21 cellular contexts compared by ENCODE assay signal in genomic region chr20:64024141-64024990, GRCh38. TPM values are rescaled to one million over a fixed set of nuclear protein-coding genes. Genes with fewer than 3 reads are reported as not detected.
DNase-seq lines count a peak whose midpoint lies in the region; ATAC-seq and TF ChIP-seq lines count a peak whose summit lies in the region.
"Had no signal": no experiment of that assay in that cellular context is flagged by ENCODE, and none has a peak within 500 bp of the region (broad histone marks: within the 10 kb centered on the region; RNA-seq: fewer than 3 reads in every experiment).

No MANE protein-coding gene starts in this region.

- DNase-seq in Right ventricle myocardium inferior (ENCODE audit: missing footprints), result peak; percentile 45
- DNase-seq in right cardiac atrium, result no peak
- peak; percentile 36 for DNase-seq in endodermal cell
- peak in 2 of 3 donors; percentile 55 to 60 for DNase-seq in mucosa of descending colon
- no peak for DNase-seq in NCI-H2171 (lab: John Stamatoyannopoulos, UW)
- DNase-seq in T1000 (lab: John Stamatoyannopoulos, UW), result no peak
- no peak for DNase-seq in activated CD8-positive, alpha-beta memory T cell treated with anti-CD3 and anti-CD28 coated beads, Interleukin-2, amount 50 U/mL, for 48 hours
- DNase-seq in erythroblast (lab: John Stamatoyannopoulos, UW), result no peak
- DNase-seq: 8988T, COR-L47, GM23248, MG63, NCI-H1105, NCI-H187, NCI-H446 treated with DMSO at 0.1 percent for 48 hours, NCI-H82, SHP77 had no signal

- H3K4me3 Mint-ChIP-seq in endodermal cell, result no peak overlapping the region

- no peaks in the 10 kb centered on the region for H3K9me3 ChIP-seq in right cardiac atrium (ENCODE audit: control insufficient read depth, low read length)
- no peaks in the 10 kb centered on the region for H3K9me3 ChIP-seq in endodermal cell (ENCODE audit: control insufficient read depth, low read length)
- H3K9me3 ChIP-seq in mucosa of descending colon, result no peaks in the 10 kb centered on the region
- H3K9me3 ChIP-seq: MG63 had no signal

- H3K4me1 ChIP-seq in right cardiac atrium (ENCODE audit: control insufficient read depth, insufficient read depth, low read length) (no peaks in the 10 kb centered on the region), endodermal cell (ENCODE audit: control insufficient read depth, insufficient read depth, low read length) (no peaks in the 10 kb centered on the region), mucosa of descending colon (ENCODE audit: low read depth) (peaks cover 20% of the 10 kb centered on the region)

- TF ChIP-seq POLR2A in erythroblast (IDR thresholded peaks at IDR 0.05; ENCODE audit: low read length), result no peak

- H3K27ac ChIP-seq in right cardiac atrium (ENCODE audit: low read length) (no peak overlapping the region), endodermal cell (ENCODE audit: low read depth, low read length) (no peak overlapping the region)
- H3K27ac ChIP-seq: C4-2B, GM23248, KMS-11 had no signal

- no peak for TF ChIP-seq CTCF in endodermal cell (conservative IDR thresholded peaks at IDR 0.05)
- TF ChIP-seq CTCF in mucosa of descending colon (IDR thresholded peaks at IDR 0.05), result no peak

- no peak overlapping the region for H3K4me3 ChIP-seq in right cardiac atrium (ENCODE audit: low read length)
- no peak overlapping the region for H3K4me3 ChIP-seq in endodermal cell (ENCODE audit: low read length)
- no peak overlapping the region for H3K4me3 ChIP-seq in mucosa of descending colon
- H3K4me3 ChIP-seq: GM23248, MG63 had no signal

- 91% methylated on average over 17 of the region's 17 CpGs for WGBS in right cardiac atrium
- WGBS in endodermal cell (ENCODE audit: insufficient coverage in 1 of 2, insufficient read length in 1 of 2), 2 experiments, result 94 to 100% methylated on average over 5 to 17 of the region's 17 CpGs

- no peaks in the 10 kb centered on the region for H3K27me3 ChIP-seq in right cardiac atrium (ENCODE audit: control insufficient read depth, insufficient read depth)
- no peaks in the 10 kb centered on the region for H3K27me3 ChIP-seq in endodermal cell (ENCODE audit: control insufficient read depth, insufficient read depth, low read length, poor library complexity, severe bottlenecking)
- H3K27me3 ChIP-seq: MG63 had no signal

- peaks cover 75% of the 10 kb centered on the region for H3K36me3 Mint-ChIP-seq in endodermal cell (ENCODE audit: low read depth)

- no peaks in the 10 kb centered on the region for H3K4me1 Mint-ChIP-seq in endodermal cell

- no peak for ATAC-seq in Right ventricle myocardium inferior
- ATAC-seq in right cardiac atrium, result no peak
- ATAC-seq in mucosa of descending colon, result peak; percentile 95
- ATAC-seq: HCT116, Panc1 had no signal

- no peak overlapping the region for H3K9ac ChIP-seq in endodermal cell (ENCODE audit: extremely low read depth, low read length, poor library complexity, severe bottlenecking)
- H3K9ac ChIP-seq: GM23248, KMS-11 had no signal

- intact Hi-C loops in Right ventricle myocardium inferior (cut with DNase I), result no loop called here
- intact Hi-C loops in right cardiac atrium (cut with DNase I), result loop anchor here in 1 of 4 donors (1.0 kb wide), 1 partner anchor 14 kb away; no protein-coding TSS in a partner anchor
- intact Hi-C loops in mucosa of descending colon (cut with DNase I, micrococcal nuclease), result no loop called here

- no peaks in the 10 kb centered on the region for H3K9me3 Mint-ChIP-seq in endodermal cell

- H3K27me3 Mint-ChIP-seq in endodermal cell (ENCODE audit: insufficient read depth), result no peaks in the 10 kb centered on the region

- H3K36me3 ChIP-seq in endodermal cell (ENCODE audit: control insufficient read depth, insufficient read depth, low read length) (peaks cover 69% of the 10 kb centered on the region), mucosa of descending colon (ENCODE audit: low read depth) (peaks cover 4% of the 10 kb centered on the region)

- H3K27ac Mint-ChIP-seq in endodermal cell, result no peak overlapping the region

RNA-seq across cellular contexts. Expression of gene C20orf204, which starts 11.6 kb away (rescaled TPM):
- total RNA-seq in Right ventricle myocardium inferior (0.30 TPM), right cardiac atrium (under 1 TPM; 0.21 to 0.82 (median 0.49) TPM), endodermal cell (1 to 10 TPM; 4.0 to 4.1 TPM), mucosa of descending colon (1 to 10 TPM; 1.0 to 1.8 (median 1.7) TPM)
- polyA plus RNA-seq in right cardiac atrium, result 0.36 TPM
- polyA plus RNA-seq in endodermal cell (2013, experiment 1 of 2), result 0.78 TPM
- polyA plus RNA-seq in endodermal cell (2013, experiment 2 of 2), result 0.75 TPM

RNA-seq across cellular contexts. Expression of gene SOX18, which starts 25.1 kb away (rescaled TPM):
- total RNA-seq in Right ventricle myocardium inferior, result 38.4 TPM
- total RNA-seq in right cardiac atrium, result 10 to 100 TPM; 28.7 to 42.1 (median 41.1) TPM
- polyA plus RNA-seq in right cardiac atrium, result 26.8 TPM
- 1 to 10 TPM; 2.3 to 2.8 TPM for total RNA-seq in endodermal cell
- 0.57 TPM for polyA plus RNA-seq in endodermal cell (2013, experiment 1 of 2)
- polyA plus RNA-seq in endodermal cell (2013, experiment 2 of 2), result 0.95 TPM
- 10 to 100 TPM in 2 of 3 donors, 1 to 10 TPM in 1; 4.7 to 20.0 (median 12.6) TPM for total RNA-seq in mucosa of descending colon
- total RNA-seq: GM23248 had no signal
- polyA plus RNA-seq: GM23248 had no signal

RNA-seq across cellular contexts. Expression of gene TCEA2, which starts 38.6 kb away (rescaled TPM):
- total RNA-seq in Right ventricle myocardium inferior, result 39.0 TPM
- total RNA-seq in right cardiac atrium, result 10 to 100 TPM; 46.3 to 52.0 (median 50.0) TPM
- 38.3 TPM for polyA plus RNA-seq in right cardiac atrium
- total RNA-seq in endodermal cell, result 100 to 1,000 TPM in 1 of 2 donors, 10 to 100 TPM in 1; 64.3 to 110 TPM
- polyA plus RNA-seq in endodermal cell (2013, experiment 1 of 2), result 82.9 TPM
- polyA plus RNA-seq in endodermal cell (2013, experiment 2 of 2), result 77.1 TPM
- 10 to 100 TPM in 1 of 3 donors, 1 to 10 TPM in 2; 4.1 to 46.1 (median 9.5) TPM for total RNA-seq in mucosa of descending colon

RNA-seq across cellular contexts. Expression of gene PRPF6, which starts 43.4 kb away (rescaled TPM):
- total RNA-seq in Right ventricle myocardium inferior, result 46.4 TPM
- 10 to 100 TPM; 42.5 to 44.7 (median 43.5) TPM for total RNA-seq in right cardiac atrium
- 29.6 TPM for polyA plus RNA-seq in right cardiac atrium
- total RNA-seq in endodermal cell, result 10 to 100 TPM; 73.3 to 73.9 TPM
- polyA plus RNA-seq in endodermal cell (2013, experiment 1 of 2), result 58.8 TPM
- 53.3 TPM for polyA plus RNA-seq in endodermal cell (2013, experiment 2 of 2)
- 10 to 100 TPM; 51.2 to 64.4 (median 59.1) TPM for total RNA-seq in mucosa of descending colon

RNA-seq across cellular contexts. Expression of gene SAMD10, which starts 44.9 kb away (rescaled TPM):
- total RNA-seq in Right ventricle myocardium inferior (5.7 TPM), right cardiac atrium (1 to 10 TPM; 3.3 to 4.9 (median 3.8) TPM), endodermal cell (1 to 10 TPM; 5.6 to 6.0 TPM), mucosa of descending colon (1 to 10 TPM; 3.8 to 7.9 (median 5.6) TPM)
- polyA plus RNA-seq in right cardiac atrium, result 4.8 TPM
- polyA plus RNA-seq in endodermal cell (2013, experiment 1 of 2), result 7.2 TPM
- 7.0 TPM for polyA plus RNA-seq in endodermal cell (2013, experiment 2 of 2)

Comparison
In these comparisons a context has a peak if more than half of its experiments do, and no peak if none do; other contexts are left out.
1. DNase-seq: peak in Right ventricle myocardium inferior (single experiment), endodermal cell (single experiment) and mucosa of descending colon (2 of 3); none in right cardiac atrium (0 of 3), NCI-H2171 (single experiment), T1000 (single experiment), activated CD8-positive, alpha-beta memory T cell treated with anti-CD3 and anti-CD28 coated beads, Interleukin-2, amount 50 U/mL, for 48 hours (single experiment) and erythroblast (0 of 2).